7 cellular contexts compared by ENCODE assay signal in the genomic region with DNA sequence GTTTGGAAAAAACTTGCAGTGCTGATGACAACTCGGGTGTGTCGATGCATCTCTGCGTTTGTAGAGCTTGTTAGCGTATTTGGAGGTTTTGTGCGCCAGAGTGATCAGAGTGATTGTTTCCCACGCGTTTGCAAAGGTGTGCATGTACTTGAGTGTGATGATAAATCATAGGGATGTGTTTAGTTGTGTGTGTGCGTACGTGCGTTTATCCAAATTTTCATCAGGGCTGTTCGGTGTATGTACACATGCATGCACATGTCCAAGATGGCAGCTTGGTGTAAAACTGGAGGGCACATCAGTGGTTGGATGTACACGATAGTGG. TPM values are rescaled to one million over a fixed set of nuclear protein-coding genes. Genes with fewer than 3 reads are reported as not detected.
DNase-seq lines count a peak whose midpoint lies in the region; ATAC-seq, FAIRE-seq and TF ChIP-seq lines count a peak whose summit lies in the region.

No MANE protein-coding gene starts in this region.

- no peaks in the 10 kb centered on the region for H3K79me2 ChIP-seq in astrocyte (ENCODE audit: insufficient read depth, low read length)

- DNase-seq in HFFc6 (no peak), astrocyte (ENCODE audit: low read depth) (no peak), left lung (no peak), DMS153 treated with DMSO at 0.1 percent for 48 hours (lab: John Stamatoyannopoulos, UW; ENCODE audit: unreplicated experiment) (no peak)
- no peak for DNase-seq in activated CD4-positive, CD25-positive, alpha-beta regulatory T cell (lab: John Stamatoyannopoulos, UW)

- H3K9ac ChIP-seq in astrocyte (ENCODE audit: low read length) = peak overlapping the region; percentile 68

- no peak for FAIRE-seq in astrocyte (lab: Jason Lieb, UNC)

- peaks cover 32% of the 10 kb centered on the region for H3K27me3 Mint-ChIP-seq in HFFc6 (ENCODE audit: insufficient read depth)
- H3K27me3 Mint-ChIP-seq in astrocyte (ENCODE audit: low read depth, unreplicated experiment) = peaks cover 36% of the 10 kb centered on the region
- H3K27me3 Mint-ChIP-seq in stimulated activated naive CD8-positive, alpha-beta T cell treated with anti-CD3 and anti-CD28 coated beads, Interleukin-15, Interleukin-2, amounts not matched to agents 100 ng/mL and 50 ng/mL, for 24 hours = peaks cover 73% of the 10 kb centered on the region

- TF ChIP-seq CTCF in HFFc6 (IDR thresholded peaks at IDR 0.05) (no peak), astrocyte (IDR thresholded peaks at IDR 0.05; ENCODE audit: insufficient read depth, low read depth, low read length) (no peak), left lung (IDR thresholded peaks at IDR 0.05) (no peak)

- no peaks in the 10 kb centered on the region for H3K9me3 ChIP-seq in astrocyte (ENCODE audit: insufficient read depth, low read depth, low read length)
- H3K9me3 ChIP-seq in left lung = no peaks in the 10 kb centered on the region

- H3K4me3 Mint-ChIP-seq in HFFc6 (peak overlapping the region; percentile 86), astrocyte (ENCODE audit: unreplicated experiment) (peak overlapping the region; percentile 78)
- peak overlapping the region; percentile 50 for H3K4me3 Mint-ChIP-seq in stimulated activated naive CD8-positive, alpha-beta T cell treated with anti-CD3 and anti-CD28 coated beads, Interleukin-15, Interleukin-2, amounts not matched to agents 100 ng/mL and 50 ng/mL, for 24 hours

- H3K36me3 ChIP-seq in astrocyte (ENCODE audit: insufficient read depth, low read length) (no peaks in the 10 kb centered on the region), left lung (no peaks in the 10 kb centered on the region)

- H4K20me1 ChIP-seq in astrocyte (ENCODE audit: insufficient read depth, low read length) = no peaks in the 10 kb centered on the region

- H3K27ac Mint-ChIP-seq in HFFc6 = no peak overlapping the region; the same call in 1 of the 2 replicates
- H3K27ac Mint-ChIP-seq in astrocyte (ENCODE audit: unreplicated experiment) = no peak overlapping the region
- H3K27ac Mint-ChIP-seq in stimulated activated naive CD8-positive, alpha-beta T cell treated with anti-CD3 and anti-CD28 coated beads, Interleukin-15, Interleukin-2, amounts not matched to agents 100 ng/mL and 50 ng/mL, for 24 hours = no peak overlapping the region

- ATAC-seq in left lung (no peak), HG02973 (IDR thresholded peaks at IDR 0.05; ENCODE audit: unreplicated experiment) (no peak)

- H3K9me3 Mint-ChIP-seq in HFFc6 = no peaks in the 10 kb centered on the region
- peaks cover 7% of the 10 kb centered on the region for H3K9me3 Mint-ChIP-seq in astrocyte (ENCODE audit: unreplicated experiment)
- no peaks in the 10 kb centered on the region for H3K9me3 Mint-ChIP-seq in stimulated activated naive CD8-positive, alpha-beta T cell treated with anti-CD3 and anti-CD28 coated beads, Interleukin-15, Interleukin-2, amounts not matched to agents 100 ng/mL and 50 ng/mL, for 24 hours

- H3K4me1 ChIP-seq in astrocyte (ENCODE audit: insufficient read depth, low read length) (peaks cover 3% of the 10 kb centered on the region), left lung (peaks cover 0 to 12% of the 10 kb centered on the region in 2 donors)

- H3K36me3 Mint-ChIP-seq in HFFc6 (ENCODE audit: low read depth) = no peaks in the 10 kb centered on the region
- H3K36me3 Mint-ChIP-seq in astrocyte (ENCODE audit: low read depth, unreplicated experiment) = no peaks in the 10 kb centered on the region
- H3K36me3 Mint-ChIP-seq in stimulated activated naive CD8-positive, alpha-beta T cell treated with anti-CD3 and anti-CD28 coated beads, Interleukin-15, Interleukin-2, amounts not matched to agents 100 ng/mL and 50 ng/mL, for 24 hours (ENCODE audit: low read depth) = no peaks in the 10 kb centered on the region

- H3K27ac ChIP-seq in astrocyte (ENCODE audit: low read depth, low read length) = no peak overlapping the region
- H3K27ac ChIP-seq in left lung = peak overlapping the region in 1 of 2 donors; percentile 25

- H3K4me3 ChIP-seq in astrocyte (ENCODE audit: insufficient read depth, low read depth, low read length) (peak overlapping the region; percentile 72), left lung (peak overlapping the region; percentile 47 to 53)

- H3K27me3 ChIP-seq in astrocyte (ENCODE audit: insufficient read depth, low read length) = peaks cover 13% of the 10 kb centered on the region
- peaks cover 0 to 25% of the 10 kb centered on the region in 2 donors for H3K27me3 ChIP-seq in left lung

- intact Hi-C loops in left lung (cut with DNase I) = no loop called here

- peak overlapping the region; percentile 65 for H2AFZ ChIP-seq in astrocyte (ENCODE audit: low read depth, low read length)

- H3K4me2 ChIP-seq in astrocyte (ENCODE audit: low read length) = peak overlapping the region; percentile 82

- H3K4me1 Mint-ChIP-seq in HFFc6 (ENCODE audit: low read depth) (peaks cover 18% of the 10 kb centered on the region), astrocyte (ENCODE audit: low read depth, unreplicated experiment) (peaks cover 11% of the 10 kb centered on the region)
- H3K4me1 Mint-ChIP-seq in stimulated activated naive CD8-positive, alpha-beta T cell treated with anti-CD3 and anti-CD28 coated beads, Interleukin-15, Interleukin-2, amounts not matched to agents 100 ng/mL and 50 ng/mL, for 24 hours (ENCODE audit: low read depth) = peaks cover 17% of the 10 kb centered on the region

RNA-seq across cellular contexts. Expression of gene C1QTNF2, which starts 0.2 kb away (rescaled TPM):
- total RNA-seq in HFFc6 (2021; fragmentation: NEBNext Ultra II Directional; extraction: Animal tissue kit (Norgen Biotek cat#: 25700)) = 1 to 10 TPM in 5 of 6 experiments, under 1 TPM in 1; 0.76 to 2.9 (median 2.6) TPM
- total RNA-seq in astrocyte (0.62 and 0.64 TPM in 2 replicates), left lung (1 to 10 TPM; 2.3 to 2.9 TPM)

RNA-seq across cellular contexts. Expression of gene FAM200C, which starts 29.2 kb away (rescaled TPM):
- total RNA-seq in HFFc6 (2021; fragmentation: NEBNext Ultra II Directional; extraction: Animal tissue kit (Norgen Biotek cat#: 25700)) = 1 to 10 TPM; 1.9 to 3.0 (median 2.6) TPM
- total RNA-seq in astrocyte (1.7 and 2.1 TPM in 2 replicates), left lung (1 to 10 TPM; 3.6 to 5.1 TPM)

RNA-seq across cellular contexts. Expression of gene SLU7, which starts 48.2 kb away (rescaled TPM):
- 10 to 100 TPM; 32.1 to 47.3 (median 42.1) TPM for total RNA-seq in HFFc6 (2021; fragmentation: NEBNext Ultra II Directional; extraction: Animal tissue kit (Norgen Biotek cat#: 25700))
- total RNA-seq in astrocyte (46.1 and 48.4 TPM in 2 replicates), left lung (10 to 100 TPM; 36.1 to 40.8 TPM)

RNA-seq across cellular contexts. Expression of gene PTTG1, which starts 51.0 kb away (rescaled TPM):
- 100 to 1,000 TPM in 5 of 6 experiments, 10 to 100 TPM in 1; 83.4 to 213 (median 194) TPM for total RNA-seq in HFFc6 (2021; fragmentation: NEBNext Ultra II Directional; extraction: Animal tissue kit (Norgen Biotek cat#: 25700))
- total RNA-seq in astrocyte (12.7 and 20.4 TPM in 2 replicates), left lung (10 to 100 TPM; 10.2 to 27.7 TPM)

RNA-seq across cellular contexts. Expression of gene CCNJL, which starts 58.3 kb away (rescaled TPM):
- total RNA-seq in HFFc6 (2021; fragmentation: NEBNext Ultra II Directional; extraction: Animal tissue kit (Norgen Biotek cat#: 25700)) = not detected
- total RNA-seq in astrocyte = 12.5 and 15.7 TPM in 2 replicates
- total RNA-seq in left lung = 10 to 100 TPM; 16.0 to 19.6 TPM
